2 cellular contexts compared by ENCODE assay signal in the genomic region with DNA sequence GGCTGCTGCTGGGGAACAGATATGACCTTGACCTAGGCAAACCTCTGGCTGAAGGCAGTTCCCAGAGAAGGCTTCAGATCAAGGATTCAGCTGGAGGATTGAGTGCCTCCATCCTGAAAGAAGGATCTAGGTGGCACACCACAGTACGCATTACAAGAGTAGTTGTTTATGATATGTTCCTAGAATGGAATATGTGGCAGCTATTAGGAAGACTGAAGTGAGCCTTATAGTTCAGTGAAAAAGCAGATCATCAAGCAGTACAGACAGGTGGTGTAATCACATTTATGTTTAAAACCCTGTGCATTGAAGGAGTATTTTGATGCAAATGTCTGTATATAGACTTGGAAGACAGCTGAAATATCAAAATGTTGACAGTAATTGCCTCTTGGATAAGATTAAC.
TF ChIP-seq lines count a peak whose summit lies in the region.

No MANE protein-coding gene starts in this region.

TF ChIP-seq in IMR-90, 13 proteins besides CTCF, POLR2A, EP300 and RAD21:
- TF ChIP-seq RFX5 (IDR thresholded peaks at IDR 0.05; ENCODE audit: low read depth, low read length) (no peak), CEBPB (IDR thresholded peaks at IDR 0.05; ENCODE audit: low read depth, low read length) (no peak), BHLHE40 (IDR thresholded peaks at IDR 0.05; ENCODE audit: low read depth, low read length) (no peak), MAZ (IDR thresholded peaks at IDR 0.05; ENCODE audit: borderline replicate concordance, low read depth, low read length) (no peak), SMC3 (IDR thresholded peaks at IDR 0.05; ENCODE audit: low read depth, low read length) (no peak), CHD1 (IDR thresholded peaks at IDR 0.05; ENCODE audit: low read depth, low read length) (no peak), RCOR1 (IDR thresholded peaks at IDR 0.05; ENCODE audit: insufficient replicate concordance, low read length) (no peak)
- TF ChIP-seq, protein P1, sequence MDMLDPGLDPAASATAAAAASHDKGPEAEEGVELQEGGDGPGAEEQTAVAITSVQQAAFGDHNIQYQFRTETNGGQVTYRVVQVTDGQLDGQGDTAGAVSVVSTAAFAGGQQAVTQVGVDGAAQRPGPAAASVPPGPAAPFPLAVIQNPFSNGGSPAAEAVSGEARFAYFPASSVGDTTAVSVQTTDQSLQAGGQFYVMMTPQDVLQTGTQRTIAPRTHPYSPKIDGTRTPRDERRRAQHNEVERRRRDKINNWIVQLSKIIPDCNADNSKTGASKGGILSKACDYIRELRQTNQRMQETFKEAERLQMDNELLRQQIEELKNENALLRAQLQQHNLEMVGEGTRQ (IDR thresholded peaks at IDR 0.05; ENCODE audit: low read depth, low read length), result no peak

TF ChIP-seq in neural cell, 6 proteins besides CTCF, POLR2A, EP300 and RAD21:
- TF ChIP-seq EZH2 (IDR thresholded peaks at IDR 0.05; ENCODE audit: borderline replicate concordance, insufficient read depth, low read length, poor library complexity, severe bottlenecking) (no peak), POLR2AphosphoS5 (IDR thresholded peaks at IDR 0.05) (peak; percentile 32)
- TF ChIP-seq, protein P2, sequence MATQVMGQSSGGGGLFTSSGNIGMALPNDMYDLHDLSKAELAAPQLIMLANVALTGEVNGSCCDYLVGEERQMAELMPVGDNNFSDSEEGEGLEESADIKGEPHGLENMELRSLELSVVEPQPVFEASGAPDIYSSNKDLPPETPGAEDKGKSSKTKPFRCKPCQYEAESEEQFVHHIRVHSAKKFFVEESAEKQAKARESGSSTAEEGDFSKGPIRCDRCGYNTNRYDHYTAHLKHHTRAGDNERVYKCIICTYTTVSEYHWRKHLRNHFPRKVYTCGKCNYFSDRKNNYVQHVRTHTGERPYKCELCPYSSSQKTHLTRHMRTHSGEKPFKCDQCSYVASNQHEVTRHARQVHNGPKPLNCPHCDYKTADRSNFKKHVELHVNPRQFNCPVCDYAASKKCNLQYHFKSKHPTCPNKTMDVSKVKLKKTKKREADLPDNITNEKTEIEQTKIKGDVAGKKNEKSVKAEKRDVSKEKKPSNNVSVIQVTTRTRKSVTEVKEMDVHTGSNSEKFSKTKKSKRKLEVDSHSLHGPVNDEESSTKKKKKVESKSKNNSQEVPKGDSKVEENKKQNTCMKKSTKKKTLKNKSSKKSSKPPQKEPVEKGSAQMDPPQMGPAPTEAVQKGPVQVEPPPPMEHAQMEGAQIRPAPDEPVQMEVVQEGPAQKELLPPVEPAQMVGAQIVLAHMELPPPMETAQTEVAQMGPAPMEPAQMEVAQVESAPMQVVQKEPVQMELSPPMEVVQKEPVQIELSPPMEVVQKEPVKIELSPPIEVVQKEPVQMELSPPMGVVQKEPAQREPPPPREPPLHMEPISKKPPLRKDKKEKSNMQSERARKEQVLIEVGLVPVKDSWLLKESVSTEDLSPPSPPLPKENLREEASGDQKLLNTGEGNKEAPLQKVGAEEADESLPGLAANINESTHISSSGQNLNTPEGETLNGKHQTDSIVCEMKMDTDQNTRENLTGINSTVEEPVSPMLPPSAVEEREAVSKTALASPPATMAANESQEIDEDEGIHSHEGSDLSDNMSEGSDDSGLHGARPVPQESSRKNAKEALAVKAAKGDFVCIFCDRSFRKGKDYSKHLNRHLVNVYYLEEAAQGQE (IDR thresholded peaks at IDR 0.05; ENCODE audit: borderline replicate concordance), result peak; percentile 93
